In the genomic region with DNA sequence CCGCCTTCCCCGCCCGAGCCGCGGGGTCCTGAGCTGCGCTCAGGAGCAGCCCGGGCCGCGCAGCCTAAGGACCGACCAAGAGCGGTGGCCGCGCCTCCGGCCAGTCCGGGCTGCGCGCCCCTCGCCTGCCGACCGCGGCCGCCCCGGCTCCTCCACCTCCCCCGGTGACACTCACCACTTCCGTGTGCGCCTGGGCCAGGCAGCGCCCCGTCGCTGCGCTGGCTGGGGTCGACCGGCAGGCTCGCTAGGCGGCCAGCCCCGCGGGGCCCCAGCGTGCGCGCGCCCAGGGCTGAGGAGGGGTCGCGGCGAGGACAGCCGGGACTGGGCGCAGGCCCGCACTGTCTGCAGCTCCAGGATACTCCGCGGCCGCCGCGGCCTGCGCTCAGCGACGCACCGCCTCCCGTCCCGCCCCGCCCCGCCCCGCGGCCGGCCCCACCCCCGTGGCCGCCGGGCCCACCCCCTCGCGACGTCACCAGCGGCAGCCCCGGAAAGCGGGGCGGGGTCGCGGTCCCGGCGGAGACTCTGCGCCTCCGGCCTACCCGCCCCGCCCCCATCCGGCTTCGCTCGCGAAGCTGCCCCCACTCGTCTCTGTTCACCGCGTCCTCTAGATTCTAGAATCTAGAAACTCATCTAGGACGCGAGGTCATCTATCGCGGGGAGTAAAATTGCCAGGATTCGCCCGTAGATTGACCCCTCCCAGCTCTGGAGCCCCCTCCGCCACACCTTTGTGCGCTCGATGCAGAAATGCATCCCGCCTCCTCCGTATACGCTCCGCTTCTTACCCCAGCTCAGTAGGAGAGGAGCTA, we compare ENCODE assay signal across 8 cellular contexts. TPM values are rescaled to one million over a fixed set of nuclear protein-coding genes. Genes with fewer than 3 reads are reported as not detected.
DNase-seq lines count a peak whose midpoint lies in the region; ATAC-seq and TF ChIP-seq lines count a peak whose summit lies in the region.

Gene JAK1 (minus strand): TSS at position 392 of the 806 bp plus-strand sequence. CDS start 80,285 bp downstream, outside the sequence.

- CTCF ChIA-PET in AG04449 (lab: Yijun Ruan, JAX) (interaction anchor here (1.4 to 1.7 kb wide), 2 partner anchors 18 to 51 kb away, joined by 3 to 4 read pairs; no protein-coding TSS in a partner anchor), activated B cell treated with CpG ODN at 0.5 μM for 24 hours (lab: Charles Lee) (interaction anchor here (0.8 to 1.2 kb wide), 2 partner anchors 102 to 142 kb away, joined by 3 to 4 read pairs; no protein-coding TSS in a partner anchor)

- ATAC-seq in GM18867 (IDR thresholded peaks at IDR 0.05; ENCODE audit: unreplicated experiment) (peak; percentile 80), HG03095 (IDR thresholded peaks at IDR 0.05; ENCODE audit: unreplicated experiment) (peak; percentile 75), activated B cell treated with CpG ODN at 0.5 μM for 24 hours (ENCODE audit: low read depth) (peak; percentile 85)

- no peak for TF ChIP-seq CTCF in AG04449 (IDR thresholded peaks at IDR 0.05; ENCODE audit: insufficient read depth, low read length, missing control alignments)
- no peak for TF ChIP-seq CTCF in activated B cell treated with CpG ODN at 0.5 μM for 24 hours (IDR thresholded peaks at IDR 0.05)
- TF ChIP-seq CTCF in cardiac fibroblast (IDR thresholded peaks at IDR 0.05; ENCODE audit: low read depth, low read length) = no peak

- peaks cover 49% of the 10 kb centered on the region for H3K4me1 Mint-ChIP-seq in activated B cell treated with CpG ODN at 0.5 μM for 24 hours

- no peaks in the 10 kb centered on the region for H3K9me3 Mint-ChIP-seq in activated B cell treated with CpG ODN at 0.5 μM for 24 hours

- POLR2A ChIA-PET in AG04449 (lab: Yijun Ruan, JAX) = interaction anchor here (0.7 to 1.3 kb wide), 3 partner anchors 15 to 121 kb away, joined by 3 to 4 read pairs (median 3); no protein-coding TSS in a partner anchor
- POLR2A ChIA-PET in activated B cell treated with CpG ODN at 0.5 μM for 24 hours (lab: Charles Lee) = interaction anchor here (0.5 to 3.1 kb wide), 21 partner anchors 10 to 1599 kb away, joined by 3 to 31 read pairs (median 5); partner anchors contain the start of gene ALG6

- no peak for DNase-seq in AG04449 (ENCODE audit: low read depth, low spot score)
- peak; percentile 84 for DNase-seq in NCI-H2171 (lab: John Stamatoyannopoulos, UW)
- DNase-seq in activated B cell treated with CpG ODN at 0.5 μM for 24 hours = peak; percentile 84
- peak; percentile 72 to 89 for DNase-seq in cardiac fibroblast (ENCODE audit: low read depth in 2 of 2)
- DNase-seq in iris pigment epithelial cell (ENCODE audit: low read depth) = peak; percentile 80
- peak; percentile 78 to 80 for DNase-seq in stimulated activated CD4-positive, alpha-beta T cell treated with anti-CD3 and anti-CD28 coated beads, Interleukin-12 subunit alpha, Interleukin-12 subunit beta, amount 100 ng/mL, for 24 hours (ENCODE audit: low read depth in 2 of 2)

- peak within 1 kb of the TSS; percentile 92 for H3K27ac Mint-ChIP-seq in activated B cell treated with CpG ODN at 0.5 μM for 24 hours

- H3K4me3 Mint-ChIP-seq in activated B cell treated with CpG ODN at 0.5 μM for 24 hours = peak within 1 kb of the TSS; percentile 93

- intact Hi-C loops in activated B cell treated with CpG ODN at 0.5 μM for 24 hours (cut with micrococcal nuclease) = loop anchor here (1.0 to 10.0 kb wide), 9 partner anchors 10 to 1368 kb away; partner anchors contain the start of genes LEPR and LEPROT

- H3K4me3 ChIP-seq in AG04449 (ENCODE audit: low read depth, low read length) (peak within 1 kb of the TSS; percentile 88), cardiac fibroblast (replicated peaks in 1 of 2; ENCODE audit: low read depth in 2 of 2, low read length in 2 of 2) (peak within 1 kb of the TSS; percentile 73 to 89)

- H3K36me3 Mint-ChIP-seq in activated B cell treated with CpG ODN at 0.5 μM for 24 hours (ENCODE audit: low read depth) = peaks cover 9% of the 10 kb centered on the region

- H3K27me3 Mint-ChIP-seq in activated B cell treated with CpG ODN at 0.5 μM for 24 hours = no peaks in the 10 kb centered on the region

RNA-seq across cellular contexts. Expression of gene JAK1, which starts in this region (rescaled TPM):
- 195 and 215 TPM in 2 replicates for total RNA-seq in activated B cell treated with CpG ODN at 0.5 μM for 24 hours
